Comparison of ENCODE assay signal across 10 cellular contexts in genomic region chr22:49969751-49970527, GRCh38. TPM values are rescaled to one million over a fixed set of nuclear protein-coding genes. Genes with fewer than 3 reads are reported as not detected.
DNase-seq lines count a peak whose midpoint lies in the region; ATAC-seq and TF ChIP-seq lines count a peak whose summit lies in the region.
"Had no signal": no experiment of that assay in that cellular context is flagged by ENCODE, and none has a peak within 500 bp of the region (broad histone marks: within the 10 kb centered on the region; RNA-seq: fewer than 3 reads in every experiment).

No MANE protein-coding gene starts in this region.

- H2BK15ac ChIP-seq in neuronal stem cell (ENCODE audit: low read length): peak overlapping the region; percentile 99

- peaks cover 13% of the 10 kb centered on the region for H3K79me2 ChIP-seq in OCI-LY3 (ENCODE audit: low read length)

- H3K36me3 Mint-ChIP-seq in CD4-positive, alpha-beta T cell (ENCODE audit: low read depth): peaks cover 16% of the 10 kb centered on the region

- H2BK120ac ChIP-seq in neuronal stem cell (ENCODE audit: low read depth, low read length): peak overlapping the region; percentile 99

- ATAC-seq in CD4-positive, alpha-beta T cell (ENCODE audit: poor library complexity): no peak
- ATAC-seq in HG03521 (IDR thresholded peaks at IDR 0.05; ENCODE audit: unreplicated experiment): no peak
- no peak for ATAC-seq in HG02623 (IDR thresholded peaks at IDR 0.05; ENCODE audit: unreplicated experiment)

- H3K27me3 ChIP-seq in CD4-positive, alpha-beta T cell (ENCODE audit: control insufficient read depth, insufficient read depth, low read length): no peaks in the 10 kb centered on the region
- H3K27me3 ChIP-seq in OCI-LY3 (ENCODE audit: low read depth, low read length) (no peaks in the 10 kb centered on the region), colonic mucosa (no peaks in the 10 kb centered on the region), neuronal stem cell (ENCODE audit: control insufficient read depth in 3 of 3, insufficient read depth in 3 of 3, low read depth in 1 of 3, low read length in 3 of 3) (peaks cover 0 to 26% (median 0%) of the 10 kb centered on the region in 3 experiments)

- POLR2A ChIA-PET in CD4-positive, alpha-beta T cell (lab: Charles Lee): interaction anchor here (1.5 to 2.7 kb wide), 2 partner anchors 8 to 9 kb away, joined by 9 to 19 read pairs; partner anchors contain the start of gene PIM3

- CTCF ChIA-PET in CD4-positive, alpha-beta T cell (lab: Charles Lee): no interaction called here

- H3K18ac ChIP-seq in neuronal stem cell (ENCODE audit: low read length): peak overlapping the region; percentile 92

- H3K9me3 ChIP-seq in CD4-positive, alpha-beta T cell (ENCODE audit: control insufficient read depth, low read length): no peaks in the 10 kb centered on the region
- H3K9me3 ChIP-seq in OCI-LY3 (ENCODE audit: insufficient read depth, low read length) (no peaks in the 10 kb centered on the region), colonic mucosa (no peaks in the 10 kb centered on the region), neuronal stem cell (replicated peaks in 1 of 2; ENCODE audit: control insufficient read depth in 2 of 2, insufficient read depth in 1 of 2, low read depth in 1 of 2, low read length in 2 of 2) (peaks cover 0 to 8% of the 10 kb centered on the region in 2 donors)

- peak in 2 of 10 experiments; percentile 2 to 31 for DNase-seq in CD4-positive, alpha-beta T cell
- DNase-seq in colonic mucosa (peak; percentile 31), neuronal stem cell (ENCODE audit: low spot score) (no peak), superior temporal gyrus (ENCODE audit: extremely low spot score) (no peak), NOMO-1 treated with DMSO at 0.1 percent for 48 hours (lab: John Stamatoyannopoulos, UW; ENCODE audit: unreplicated experiment) (no peak)

- intact Hi-C loops in CD4-positive, alpha-beta T cell (cut with DNase I, micrococcal nuclease): loop anchor here (2.0 kb wide), 1 partner anchor 33 kb away; no protein-coding TSS in a partner anchor
- intact Hi-C loops in colonic mucosa (cut with DNase I): no loop called here

- H4K91ac ChIP-seq in neuronal stem cell (ENCODE audit: low read depth, low read length, poor library complexity): peak overlapping the region; percentile 87

- H3K27ac Mint-ChIP-seq in CD4-positive, alpha-beta T cell: peak overlapping the region; percentile 83

- TF ChIP-seq CTCF in CD4-positive, alpha-beta T cell (IDR thresholded peaks at IDR 0.05): no peak
- no peak for TF ChIP-seq CTCF in OCI-LY3 (IDR thresholded peaks at IDR 0.05; ENCODE audit: low read depth, low read length)
- no peak for TF ChIP-seq CTCF in colonic mucosa (IDR thresholded peaks at IDR 0.05)

- no peak overlapping the region for H2AFZ ChIP-seq in OCI-LY3 (ENCODE audit: low read depth, low read length)
- no peak overlapping the region for H2AFZ ChIP-seq in neuronal stem cell (ENCODE audit: low read length)

- peaks cover 35% of the 10 kb centered on the region for H3K4me1 ChIP-seq in OCI-LY3 (ENCODE audit: low read length)
- peaks cover 21% of the 10 kb centered on the region for H3K4me1 ChIP-seq in colonic mucosa
- H3K4me1 ChIP-seq in neuronal stem cell (ENCODE audit: control insufficient read depth in 2 of 2, insufficient read depth in 1 of 2, low read depth in 1 of 2, low read length in 2 of 2): peaks cover 19 to 36% of the 10 kb centered on the region in 2 donors

- no peak overlapping the region for H3K9ac ChIP-seq in OCI-LY3 (ENCODE audit: low read length)
- peak overlapping the region in 1 of 2 donors; percentile 76 for H3K9ac ChIP-seq in colonic mucosa (ENCODE audit: low read depth in 2 of 2, low read length in 2 of 2)
- H3K9ac ChIP-seq in neuronal stem cell (ENCODE audit: low read depth, low read length, poor library complexity): no peak overlapping the region

- H3K9me3 Mint-ChIP-seq in CD4-positive, alpha-beta T cell: no peaks in the 10 kb centered on the region

- peak overlapping the region; percentile 65 for H3K4me2 ChIP-seq in OCI-LY3 (ENCODE audit: low read length)
- no peak overlapping the region for H3K4me2 ChIP-seq in neuronal stem cell (ENCODE audit: insufficient read depth, low read length, poor library complexity, severe bottlenecking)

- peak overlapping the region; percentile 98 for H2AK5ac ChIP-seq in neuronal stem cell (ENCODE audit: low read depth, low read length)

- peak overlapping the region; percentile 87 for H3K4me3 Mint-ChIP-seq in CD4-positive, alpha-beta T cell

- peaks cover 25% of the 10 kb centered on the region for H3K4me1 Mint-ChIP-seq in CD4-positive, alpha-beta T cell (ENCODE audit: low read depth)

- peak overlapping the region; percentile 24 for H4K8ac ChIP-seq in neuronal stem cell (ENCODE audit: low read depth, low read length)

- peak overlapping the region; percentile 87 for H2BK5ac ChIP-seq in neuronal stem cell (ENCODE audit: low read length)

- H3K79me1 ChIP-seq in neuronal stem cell (ENCODE audit: low read depth, low read length): peaks cover 8% of the 10 kb centered on the region

- peak overlapping the region; percentile 84 for H3K4ac ChIP-seq in neuronal stem cell (ENCODE audit: low read length)

- H3K4me3 ChIP-seq in OCI-LY3 (ENCODE audit: low read length): 0 out of 2 replicates have a peak overlapping the region, but pooled peaks have one; percentile 28
- no peak overlapping the region for H3K4me3 ChIP-seq in colonic mucosa
- H3K4me3 ChIP-seq in neuronal stem cell (ENCODE audit: low read length in 2 of 2): peak overlapping the region in 1 of 2 donors; percentile 1

- H3K27ac ChIP-seq in CD4-positive, alpha-beta T cell (ENCODE audit: low read depth, low read length): no peak overlapping the region
- H3K27ac ChIP-seq in OCI-LY3 (ENCODE audit: low read length) (peak overlapping the region; percentile 48), colonic mucosa (peak overlapping the region; percentile 82), neuronal stem cell (replicated peaks; ENCODE audit: low read length) (no peak overlapping the region)

- peaks cover 9% of the 10 kb centered on the region for H4K20me1 ChIP-seq in OCI-LY3 (ENCODE audit: insufficient read depth, low read length)

- peak overlapping the region; percentile 65 for H3K23ac ChIP-seq in neuronal stem cell (ENCODE audit: low read depth, low read length, poor library complexity)

- WGBS in neuronal stem cell (ENCODE audit: extremely low coverage in 2 of 2, insufficient read length in 2 of 2, insufficient replicate concordance in 1 of 2), 2 donors: no CpG with 5 or more reads among the region's 8 CpGs

- H3K14ac ChIP-seq in neuronal stem cell (ENCODE audit: low read length): peak overlapping the region; percentile 5

- H2BK12ac ChIP-seq in neuronal stem cell (ENCODE audit: low read length): peak overlapping the region; percentile 100

- no peaks in the 10 kb centered on the region for H3K27me3 Mint-ChIP-seq in CD4-positive, alpha-beta T cell

- H3K36me3 ChIP-seq in OCI-LY3 (replicated peaks; ENCODE audit: low read depth, low read length): no peaks in the 10 kb centered on the region
- H3K36me3 ChIP-seq in colonic mucosa: no peaks in the 10 kb centered on the region
- H3K36me3 ChIP-seq in neuronal stem cell (replicated peaks in 1 of 2; ENCODE audit: control insufficient read depth in 2 of 2, insufficient read depth in 2 of 2, low read length in 2 of 2): peaks cover 0 to under 1% of the 10 kb centered on the region in 2 donors

RNA-seq across cellular contexts. Expression of gene PIM3, which starts 9.4 kb away (rescaled TPM):
- 100 to 1,000 TPM; 224 to 230 TPM for total RNA-seq in CD4-positive, alpha-beta T cell
- total RNA-seq in colonic mucosa: 10 to 100 TPM; 65.6 to 74.4 TPM
- 38.0 TPM for polyA plus RNA-seq in neuronal stem cell (2013, experiment 1 of 2)
- 37.0 TPM for polyA plus RNA-seq in neuronal stem cell (2013, experiment 2 of 2)

RNA-seq across cellular contexts. Expression of gene IL17REL, which starts 42.6 kb away (rescaled TPM):
- total RNA-seq in CD4-positive, alpha-beta T cell: not detected
- under 1 TPM; 0.11 to 0.22 TPM for total RNA-seq in colonic mucosa
- polyA plus RNA-seq in neuronal stem cell (2013, experiment 1 of 2): 0.07 TPM
- 0.07 TPM for polyA plus RNA-seq in neuronal stem cell (2013, experiment 2 of 2)
- total RNA-seq: lung microvascular endothelial cell, subcutaneous adipose tissue had no signal

RNA-seq across cellular contexts. Expression of gene CRELD2, which starts 51.5 kb away (rescaled TPM):
- total RNA-seq in CD4-positive, alpha-beta T cell: 10 to 100 TPM; 21.2 to 23.3 TPM
- total RNA-seq in colonic mucosa: 100 to 1,000 TPM in 1 of 2 donors, 10 to 100 TPM in 1; 43.6 to 133 TPM
- polyA plus RNA-seq in neuronal stem cell (2013, experiment 1 of 2): 12.6 TPM
- polyA plus RNA-seq in neuronal stem cell (2013, experiment 2 of 2): 12.2 TPM

RNA-seq across cellular contexts. Expression of gene ALG12, which starts 51.7 kb away (rescaled TPM):
- total RNA-seq in CD4-positive, alpha-beta T cell: 10 to 100 TPM; 13.5 to 14.6 TPM
- total RNA-seq in colonic mucosa: 10 to 100 TPM; 17.8 to 43.5 TPM
- 9.3 TPM for polyA plus RNA-seq in neuronal stem cell (2013, experiment 1 of 2)
- polyA plus RNA-seq in neuronal stem cell (2013, experiment 2 of 2): 9.1 TPM

Comparison
In these comparisons a context has a peak if more than half of its experiments do, and no peak if none do; other contexts are left out.
1. H3K27ac ChIP-seq: peak in OCI-LY3 (single experiment) and colonic mucosa (single experiment); none in CD4-positive, alpha-beta T cell (single experiment) and neuronal stem cell (single experiment).